1 cellular context compared by ENCODE assay signal in genomic region chr10:119516381-119517234, GRCh38.
TF ChIP-seq lines count a peak whose summit lies in the region.

No MANE protein-coding gene starts in this region.

TF ChIP-seq in K562, 482 proteins besides CTCF, POLR2A, EP300 and RAD21 (continued from another document):
- no peak for TF ChIP-seq DIDO1 (tag; IDR thresholded peaks at IDR 0.05; ENCODE audit: low read depth)
- 0 out of 2 replicates have a peak, but pooled peaks have one; percentile 11 for TF ChIP-seq KLF1 (tag; IDR thresholded peaks at IDR 0.05)
- TF ChIP-seq TBP (optimal IDR thresholded peaks at IDR 0.05; ENCODE audit: low read depth, low read length) = no peak
- TF ChIP-seq ZNF165 (CRISPR knock-in tag; IDR thresholded peaks at IDR 0.05; ENCODE audit: borderline replicate concordance) = no peak
- TF ChIP-seq NRF1 (conservative IDR thresholded peaks at IDR 0.05 in 1 of 2, IDR thresholded peaks at IDR 0.05 in 1 of 2) = peak; percentile 52 to 60; a peak in 2 of 4 replicates
- TF ChIP-seq RCOR1 (IDR thresholded peaks at IDR 0.05; ENCODE audit: borderline replicate concordance in 1 of 2, low read depth in 2 of 2, low read length in 2 of 2) = 0 out of 4 replicates have a peak, but pooled peaks of 1 of the 2 experiments have one; percentile 6
- TF ChIP-seq, protein P1, sequence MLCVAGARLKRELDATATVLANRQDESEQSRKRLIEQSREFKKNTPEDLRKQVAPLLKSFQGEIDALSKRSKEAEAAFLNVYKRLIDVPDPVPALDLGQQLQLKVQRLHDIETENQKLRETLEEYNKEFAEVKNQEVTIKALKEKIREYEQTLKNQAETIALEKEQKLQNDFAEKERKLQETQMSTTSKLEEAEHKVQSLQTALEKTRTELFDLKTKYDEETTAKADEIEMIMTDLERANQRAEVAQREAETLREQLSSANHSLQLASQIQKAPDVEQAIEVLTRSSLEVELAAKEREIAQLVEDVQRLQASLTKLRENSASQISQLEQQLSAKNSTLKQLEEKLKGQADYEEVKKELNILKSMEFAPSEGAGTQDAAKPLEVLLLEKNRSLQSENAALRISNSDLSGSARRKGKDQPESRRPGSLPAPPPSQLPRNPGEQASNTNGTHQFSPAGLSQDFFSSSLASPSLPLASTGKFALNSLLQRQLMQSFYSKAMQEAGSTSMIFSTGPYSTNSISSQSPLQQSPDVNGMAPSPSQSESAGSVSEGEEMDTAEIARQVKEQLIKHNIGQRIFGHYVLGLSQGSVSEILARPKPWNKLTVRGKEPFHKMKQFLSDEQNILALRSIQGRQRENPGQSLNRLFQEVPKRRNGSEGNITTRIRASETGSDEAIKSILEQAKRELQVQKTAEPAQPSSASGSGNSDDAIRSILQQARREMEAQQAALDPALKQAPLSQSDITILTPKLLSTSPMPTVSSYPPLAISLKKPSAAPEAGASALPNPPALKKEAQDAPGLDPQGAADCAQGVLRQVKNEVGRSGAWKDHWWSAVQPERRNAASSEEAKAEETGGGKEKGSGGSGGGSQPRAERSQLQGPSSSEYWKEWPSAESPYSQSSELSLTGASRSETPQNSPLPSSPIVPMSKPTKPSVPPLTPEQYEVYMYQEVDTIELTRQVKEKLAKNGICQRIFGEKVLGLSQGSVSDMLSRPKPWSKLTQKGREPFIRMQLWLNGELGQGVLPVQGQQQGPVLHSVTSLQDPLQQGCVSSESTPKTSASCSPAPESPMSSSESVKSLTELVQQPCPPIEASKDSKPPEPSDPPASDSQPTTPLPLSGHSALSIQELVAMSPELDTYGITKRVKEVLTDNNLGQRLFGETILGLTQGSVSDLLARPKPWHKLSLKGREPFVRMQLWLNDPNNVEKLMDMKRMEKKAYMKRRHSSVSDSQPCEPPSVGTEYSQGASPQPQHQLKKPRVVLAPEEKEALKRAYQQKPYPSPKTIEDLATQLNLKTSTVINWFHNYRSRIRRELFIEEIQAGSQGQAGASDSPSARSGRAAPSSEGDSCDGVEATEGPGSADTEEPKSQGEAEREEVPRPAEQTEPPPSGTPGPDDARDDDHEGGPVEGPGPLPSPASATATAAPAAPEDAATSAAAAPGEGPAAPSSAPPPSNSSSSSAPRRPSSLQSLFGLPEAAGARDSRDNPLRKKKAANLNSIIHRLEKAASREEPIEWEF (CRISPR knock-in tag; IDR thresholded peaks at IDR 0.05) = 0 out of 2 replicates have a peak, but pooled peaks have one; percentile 16
- peak; percentile 32; the same call in 1 of the 2 replicates for TF ChIP-seq PHF8 (IDR thresholded peaks at IDR 0.05; ENCODE audit: borderline replicate concordance, low read length)
- no peak for TF ChIP-seq ATF1 (CRISPR knock-in tag; IDR thresholded peaks at IDR 0.05)
- peak; percentile 13; the same call in 1 of the 2 replicates for TF ChIP-seq ATF1 (tag; IDR thresholded peaks at IDR 0.05)
- TF ChIP-seq SMAD4 (CRISPR knock-in tag; conservative IDR thresholded peaks at IDR 0.05) = peak; percentile 64; the same call in 1 of the 2 replicates
- TF ChIP-seq ZNF174 (CRISPR knock-in tag; IDR thresholded peaks at IDR 0.05) = no peak
- TF ChIP-seq RBFOX2 (IDR thresholded peaks at IDR 0.05; ENCODE audit: low read depth, low read length) = 0 out of 2 replicates have a peak, but pooled peaks have one; percentile 22
- no peak for TF ChIP-seq PTBP1 (IDR thresholded peaks at IDR 0.05; ENCODE audit: low read depth, low read length)
- peak in 1 of 3 experiments; percentile 54; a peak in 1 of 6 replicates for TF ChIP-seq ZBTB11 (CRISPR knock-in tag; IDR thresholded peaks at IDR 0.05)
- no peak for TF ChIP-seq CBX2 (IDR thresholded peaks at IDR 0.05; ENCODE audit: insufficient read depth, low read length, poor library complexity, severe bottlenecking)
- peak; percentile 80; the same call in 1 of the 2 replicates for TF ChIP-seq ZNF263 (CRISPR knock-in tag; IDR thresholded peaks at IDR 0.05; ENCODE audit: borderline replicate concordance)
- no peak for TF ChIP-seq MEF2A (IDR thresholded peaks at IDR 0.05; ENCODE audit: control insufficient read depth, low read depth, low read length)
- TF ChIP-seq SNRNP70 (optimal IDR thresholded peaks at IDR 0.05; ENCODE audit: low read depth, low read length) = no peak
